In the genomic region with DNA sequence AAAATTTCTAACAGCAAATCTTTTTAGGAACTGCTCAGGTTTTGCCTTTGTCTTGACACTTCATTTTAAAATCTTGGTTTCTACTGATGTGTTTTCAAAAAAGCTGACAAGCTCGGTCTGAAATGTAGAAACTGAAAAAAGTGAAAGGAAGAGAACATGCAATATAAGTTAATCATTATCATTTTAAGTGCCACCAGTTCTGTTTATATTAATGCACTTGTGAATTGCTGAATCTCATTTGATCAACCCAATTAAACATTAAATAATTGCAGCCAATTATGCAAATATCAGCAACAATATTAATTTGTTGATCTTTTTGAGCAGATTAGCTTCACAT, we compare ENCODE assay signal across 9 cellular contexts.
DNase-seq lines count a peak whose midpoint lies in the region; ATAC-seq and TF ChIP-seq lines count a peak whose summit lies in the region.
"Had no signal": no experiment of that assay in that cellular context is flagged by ENCODE, and none has a peak within 500 bp of the region (broad histone marks: within the 10 kb centered on the region; RNA-seq: fewer than 3 reads in every experiment).

No MANE protein-coding gene starts in this region.

- H3K36me3 ChIP-seq in transverse colon = no peaks in the 10 kb centered on the region
- no peaks in the 10 kb centered on the region for H3K36me3 ChIP-seq in upper lobe of left lung
- no peaks in the 10 kb centered on the region for H3K36me3 ChIP-seq in esophagus muscularis mucosa
- H3K36me3 ChIP-seq: neutrophil had no signal

- peak overlapping the region; percentile 32 for H3K27ac Mint-ChIP-seq in activated naive CD4-positive, alpha-beta T cell treated with anti-CD3 and anti-CD28 coated beads for 36 hours
- no peak overlapping the region for H3K27ac Mint-ChIP-seq in activated CD4-positive, alpha-beta memory T cell treated with anti-CD3 and anti-CD28 coated beads, Interleukin-2, amount 10 ng/mL, durations not matched to agents 7 days and 5 days

- POLR2A ChIA-PET in activated CD4-positive, alpha-beta memory T cell treated with anti-CD3 and anti-CD28 coated beads, Interleukin-2, amount 10 ng/mL, durations not matched to agents 7 days and 5 days (lab: Charles Lee) = no interaction called here

- no peaks in the 10 kb centered on the region for H3K27me3 Mint-ChIP-seq in activated naive CD4-positive, alpha-beta T cell treated with anti-CD3 and anti-CD28 coated beads for 36 hours (ENCODE audit: low read depth)
- no peaks in the 10 kb centered on the region for H3K27me3 Mint-ChIP-seq in activated CD4-positive, alpha-beta memory T cell treated with anti-CD3 and anti-CD28 coated beads, Interleukin-2, amount 10 ng/mL, durations not matched to agents 7 days and 5 days

- intact Hi-C loops in activated naive CD4-positive, alpha-beta T cell treated with anti-CD3 and anti-CD28 coated beads for 36 hours (cut with micrococcal nuclease) = loop anchor here (2.0 kb wide), 1 partner anchor 20 kb away; no protein-coding TSS in a partner anchor
- intact Hi-C loops in transverse colon (cut with DNase I; ENCODE audit: low total_unique reads) = no loop called here
- intact Hi-C loops in esophagus muscularis mucosa (cut with DNase I) = no loop called here

- TF ChIP-seq CTCF in transverse colon (IDR thresholded peaks at IDR 0.05) (no peak), upper lobe of left lung (IDR thresholded peaks at IDR 0.05) (no peak), esophagus muscularis mucosa (IDR thresholded peaks at IDR 0.05) (no peak)

- H3K27me3 ChIP-seq in transverse colon = no peaks in the 10 kb centered on the region
- no peaks in the 10 kb centered on the region for H3K27me3 ChIP-seq in upper lobe of left lung
- no peaks in the 10 kb centered on the region for H3K27me3 ChIP-seq in esophagus muscularis mucosa
- H3K27me3 ChIP-seq: neutrophil had no signal

- peak; percentile 54 for ATAC-seq in HG02943 (IDR thresholded peaks at IDR 0.05; ENCODE audit: low read depth, unreplicated experiment)
- ATAC-seq in upper lobe of left lung (ENCODE audit: low FRiP score in 2 of 2) = no peak

- H3K9me3 Mint-ChIP-seq in activated naive CD4-positive, alpha-beta T cell treated with anti-CD3 and anti-CD28 coated beads for 36 hours = no peaks in the 10 kb centered on the region
- no peaks in the 10 kb centered on the region for H3K9me3 Mint-ChIP-seq in activated CD4-positive, alpha-beta memory T cell treated with anti-CD3 and anti-CD28 coated beads, Interleukin-2, amount 10 ng/mL, durations not matched to agents 7 days and 5 days

- H3K27ac ChIP-seq in transverse colon (peak overlapping the region; percentile 5 to 64 (median 18)), upper lobe of left lung (peak overlapping the region in 1 of 4 donors; percentile 33), esophagus muscularis mucosa (replicated peaks in 1 of 4) (no peak overlapping the region)
- H3K27ac ChIP-seq: neutrophil had no signal

- peak overlapping the region; percentile 52 for H3K4me3 Mint-ChIP-seq in activated naive CD4-positive, alpha-beta T cell treated with anti-CD3 and anti-CD28 coated beads for 36 hours
- peak overlapping the region; percentile 64 for H3K4me3 Mint-ChIP-seq in activated CD4-positive, alpha-beta memory T cell treated with anti-CD3 and anti-CD28 coated beads, Interleukin-2, amount 10 ng/mL, durations not matched to agents 7 days and 5 days

- H3K9me3 ChIP-seq in transverse colon (no peaks in the 10 kb centered on the region), upper lobe of left lung (no peaks in the 10 kb centered on the region), esophagus muscularis mucosa (no peaks in the 10 kb centered on the region)
- H3K9me3 ChIP-seq: neutrophil had no signal

- H3K4me3 ChIP-seq in transverse colon (peak overlapping the region in 2 of 4 donors; percentile 0 to 40), upper lobe of left lung (peak overlapping the region in 1 of 4 donors; percentile 27), esophagus muscularis mucosa (no peak overlapping the region)

- in situ Hi-C loops in transverse colon (cut with MboI; ENCODE audit: low pct_ligation_motif_present in 1 of 4, low pct_unique_long_range_greater_than_20kb in 1 of 4, low sequenced_read_pairs in 3 of 4) = no loop called here

- TF ChIP-seq EP300 in transverse colon (IDR thresholded peaks at IDR 0.05; ENCODE audit: low read depth) = no peak
- TF ChIP-seq EP300 in upper lobe of left lung (IDR thresholded peaks at IDR 0.05) = no peak
- no peak for TF ChIP-seq EP300 in esophagus muscularis mucosa (IDR thresholded peaks at IDR 0.05)

- no peaks in the 10 kb centered on the region for H3K36me3 Mint-ChIP-seq in activated naive CD4-positive, alpha-beta T cell treated with anti-CD3 and anti-CD28 coated beads for 36 hours (ENCODE audit: low read depth)
- H3K36me3 Mint-ChIP-seq in activated CD4-positive, alpha-beta memory T cell treated with anti-CD3 and anti-CD28 coated beads, Interleukin-2, amount 10 ng/mL, durations not matched to agents 7 days and 5 days (ENCODE audit: low read depth) = peaks cover 8% of the 10 kb centered on the region

- CTCF ChIA-PET in activated naive CD4-positive, alpha-beta T cell treated with anti-CD3 and anti-CD28 coated beads for 36 hours (lab: Charles Lee) = interaction anchor here (1.1 kb wide), 1 partner anchor 176 kb away, joined by 3 read pairs; no protein-coding TSS in a partner anchor
- CTCF ChIA-PET in activated CD4-positive, alpha-beta memory T cell treated with anti-CD3 and anti-CD28 coated beads, Interleukin-2, amount 10 ng/mL, durations not matched to agents 7 days and 5 days (lab: Charles Lee) = interaction anchor here (1.0 kb wide), 1 partner anchor 13 kb away, joined by 4 read pairs; no protein-coding TSS in a partner anchor

- no peak for DNase-seq in activated naive CD4-positive, alpha-beta T cell treated with anti-CD3 and anti-CD28 coated beads for 36 hours
- DNase-seq in activated naive CD4-positive, alpha-beta T cell treated with anti-CD3 and anti-CD28 coated beads, Interleukin-2, amount 50 U/mL, for 16 hours = no peak
- no peak for DNase-seq in activated CD4-positive, alpha-beta memory T cell treated with anti-CD3 and anti-CD28 coated beads, Interleukin-2, amount 10 ng/mL, durations not matched to agents 7 days and 5 days
- DNase-seq in transverse colon = no peak
- no peak for DNase-seq in upper lobe of left lung
- no peak for DNase-seq in esophagus muscularis mucosa (ENCODE audit: extremely low spot score)
- DNase-seq in NCI-H1105 treated with DMSO at 0.1 percent for 48 hours (lab: John Stamatoyannopoulos, UW) = no peak

- peaks cover 22% of the 10 kb centered on the region for H3K4me1 Mint-ChIP-seq in activated naive CD4-positive, alpha-beta T cell treated with anti-CD3 and anti-CD28 coated beads for 36 hours (ENCODE audit: low read depth)
- peaks cover 18% of the 10 kb centered on the region for H3K4me1 Mint-ChIP-seq in activated CD4-positive, alpha-beta memory T cell treated with anti-CD3 and anti-CD28 coated beads, Interleukin-2, amount 10 ng/mL, durations not matched to agents 7 days and 5 days

- no peak for TF ChIP-seq POLR2A in transverse colon (IDR thresholded peaks at IDR 0.05)
- TF ChIP-seq POLR2A in upper lobe of left lung (IDR thresholded peaks at IDR 0.05) = no peak
- TF ChIP-seq POLR2A in esophagus muscularis mucosa (IDR thresholded peaks at IDR 0.05; ENCODE audit: low read depth) = no peak

- WGBS in transverse colon (ENCODE audit: low coverage in 1 of 2), 2 donors = 9 to 35% methylated on average over 1 of the region's 1 CpG
- WGBS in upper lobe of left lung, 2 donors = 24 to 36% methylated on average over 1 of the region's 1 CpG
- 81% methylated on average over 1 of the region's 1 CpG for WGBS in esophagus muscularis mucosa

- H3K4me1 ChIP-seq in transverse colon (peaks cover 0 to 14% (median 0%) of the 10 kb centered on the region in 4 donors), upper lobe of left lung (peaks cover 0 to 11% (median 5%) of the 10 kb centered on the region in 4 donors), esophagus muscularis mucosa (no peaks in the 10 kb centered on the region)

Comparison
In these comparisons a context has a peak if more than half of its experiments do, and no peak if none do; other contexts are left out.
1. H3K27ac ChIP-seq: peak in transverse colon (4 of 4); none in esophagus muscularis mucosa (0 of 4).